ENCODE assay signal across 8 cellular contexts in genomic region chr2:9474361-9475117, GRCh38. TPM values are rescaled to one million over a fixed set of nuclear protein-coding genes. Genes with fewer than 3 reads are reported as not detected.
DNase-seq lines count a peak whose midpoint lies in the region; ATAC-seq and TF ChIP-seq lines count a peak whose summit lies in the region.

TSS of gene IAH1 (plus strand) at chr2:9474551. CDS start at chr2:9474567, 16 bp downstream.

- intact Hi-C loops in breast epithelium (cut with DNase I; ENCODE audit: low total_unique reads) (no loop called here), spleen (cut with DNase I; ENCODE audit: low total_unique reads) (no loop called here)

- 0 to 2% (median 0%) methylated on average over 35 to 95 of the region's 95 CpGs for WGBS in spleen, 5 donors

- H3K4me3 ChIP-seq in GM08714 (ENCODE audit: low read length) (peak within 1 kb of the TSS; percentile 83), WI38 (ENCODE audit: low read depth, low read length) (peak within 1 kb of the TSS; percentile 68), breast epithelium (peak within 1 kb of the TSS; percentile 70 to 90 (median 82)), spleen (peak within 1 kb of the TSS; percentile 68 to 89 (median 81))

- no peak for TF ChIP-seq POLR2A in breast epithelium (IDR thresholded peaks at IDR 0.05)
- TF ChIP-seq POLR2A in spleen (IDR thresholded peaks at IDR 0.05): peak in 1 of 3 donors; percentile 40

- H3K9me3 ChIP-seq in breast epithelium (no peaks in the 10 kb centered on the region), spleen (no peaks in the 10 kb centered on the region)

- no peaks in the 10 kb centered on the region for H3K36me3 ChIP-seq in breast epithelium
- H3K36me3 ChIP-seq in spleen: peaks cover 0 to 64% (median 3%) of the 10 kb centered on the region in 6 donors

- peak; percentile 63 for ATAC-seq in GM21737 (IDR thresholded peaks at IDR 0.05; ENCODE audit: unreplicated experiment)

- H3K4me1 ChIP-seq in breast epithelium (peaks cover 0 to 3% of the 10 kb centered on the region in 2 donors), spleen (peaks cover 10 to 54% (median 37%) of the 10 kb centered on the region in 6 donors)

- H3K27me3 ChIP-seq in breast epithelium (no peaks in the 10 kb centered on the region), spleen (replicated peaks in 1 of 7) (no peaks in the 10 kb centered on the region)

- DNase-seq in KG1 (lab: John Stamatoyannopoulos, UW): peak; percentile 19
- DNase-seq in breast epithelium (ENCODE audit: low spot score in 2 of 2): peak in 1 of 2 donors; percentile 31
- DNase-seq in inferior parietal cortex (ENCODE audit: extremely low spot score): peak; percentile 69
- peak; percentile 93 for DNase-seq in spleen
- no peak for DNase-seq in NCI-H524 treated with DMSO at 0.1 percent for 48 hours (lab: John Stamatoyannopoulos, UW)

- TF ChIP-seq CTCF in WI38 (IDR thresholded peaks at IDR 0.05; ENCODE audit: low read depth, low read length) (no peak), breast epithelium (IDR thresholded peaks at IDR 0.05) (no peak), spleen (IDR thresholded peaks at IDR 0.05 in 8 of 11, conservative IDR thresholded peaks at IDR 0.05 in 3 of 11) (peak in 2 of 11 experiments; percentile 12 to 27)

- H3K27ac ChIP-seq in breast epithelium (peak within 1 kb of the TSS; percentile 83 to 86), spleen (peak within 1 kb of the TSS; percentile 82 to 94 (median 86))

RNA-seq across cellular contexts. Expression of gene IAH1, which starts in this region (rescaled TPM):
- 10 to 100 TPM; 39.5 to 84.7 (median 54.7) TPM for total RNA-seq in breast epithelium
- 10 to 100 TPM; 29.7 to 43.7 (median 37.6) TPM for total RNA-seq in spleen
- 10 to 100 TPM; 53.8 to 76.5 (median 55.8) TPM for polyA plus RNA-seq in spleen
